ENCODE assay signal across 8 cellular contexts in genomic region chr19:16714702-16715294, GRCh38. TPM values are rescaled to one million over a fixed set of nuclear protein-coding genes. Genes with fewer than 3 reads are reported as not detected.
A peak's percentile ranks its signal among the peaks of the same experiment; 100 is the strongest.
DNase-seq lines count a peak whose midpoint lies in the region; ATAC-seq and TF ChIP-seq lines count a peak whose summit lies in the region.

No MANE protein-coding gene starts in this region.

- H3K27me3 ChIP-seq in HL-60 (ENCODE audit: insufficient read depth, poor library complexity, severe bottlenecking) (no peaks in the 10 kb centered on the region), Panc1 (ENCODE audit: control insufficient read depth, insufficient read depth, low read length) (no peaks in the 10 kb centered on the region)

- POLR2A ChIA-PET in Panc1 (lab: Charles Lee) = no interaction called here

- no TSS peak for BruUV-seq in Panc1 (replicated peaks; lab: Mats Ljungman, UMichigan)

- H3K4me1 ChIP-seq in Panc1 (ENCODE audit: control insufficient read depth, insufficient read depth, low read length) = peaks cover 3% of the 10 kb centered on the region

- H3K36me3 ChIP-seq in Panc1 (ENCODE audit: control insufficient read depth, insufficient read depth, low read length) = no peaks in the 10 kb centered on the region

- H3K4me3 ChIP-seq in HL-60 (replicated peaks; ENCODE audit: insufficient read depth, low read length) (no peak overlapping the region), Panc1 (ENCODE audit: low read depth in 2 of 2, low read length in 2 of 2) (no peak overlapping the region; a peak in 1 of 4 replicates)

- ATAC-seq in Panc1 (peak; percentile 54; the same call in 1 of the 2 replicates), HG03457 (IDR thresholded peaks at IDR 0.05; ENCODE audit: unreplicated experiment) (no peak), GM21619 (IDR thresholded peaks at IDR 0.05; ENCODE audit: unreplicated experiment) (no peak)

- CTCF ChIA-PET in Panc1 (lab: Charles Lee) = interaction anchor here (0.6 to 0.7 kb wide), 3 partner anchors 36 to 122 kb away, joined by 3 to 5 read pairs (median 4); no protein-coding TSS in a partner anchor

- in situ Hi-C loops in Panc1 (cut with HindIII; ENCODE audit: low pct_unique_long_range_greater_than_20kb, low sequenced_read_pairs) = no loop called here

- no peaks in the 10 kb centered on the region for H3K9me3 ChIP-seq in Panc1 (ENCODE audit: control insufficient read depth, insufficient read depth, low read depth, low read length)

- TF ChIP-seq CTCF in HL-60 (IDR thresholded peaks at IDR 0.05; ENCODE audit: insufficient read depth, low read length) (peak; percentile 80), Panc1 (IDR thresholded peaks at IDR 0.05) (peak; percentile 89)

- no peak overlapping the region for H3K27ac ChIP-seq in HL-60 (replicated peaks)
- H3K27ac ChIP-seq in Panc1 (ENCODE audit: low read length) = no peak overlapping the region

- DNase-seq in COLO829 (ENCODE audit: low spot score) (peak; percentile 42), HL-60 (ENCODE audit: low read depth in 1 of 2, low spot score in 1 of 2) (peak; percentile 45 to 64), Panc1 (ENCODE audit: low read depth, low spot score) (peak; percentile 35), head of caudate nucleus (peak; percentile 34 to 85 (median 68)), putamen (ENCODE audit: low spot score) (peak; percentile 26)
- peak; percentile 34 for DNase-seq in activated naive CD4-positive, alpha-beta T cell treated with Interleukin-2 at 50 U/mL for 16 hours

- intact Hi-C loops in Panc1 (cut with micrococcal nuclease; ENCODE audit: unreplicated experiment) (loop anchor here (10.0 kb wide), 1 partner anchor 60 kb away; no protein-coding TSS in a partner anchor), head of caudate nucleus (cut with DNase I) (no loop called here)

RNA-seq across cellular contexts. Expression of gene NWD1, which starts 4.8 kb away (rescaled TPM):
- total RNA-seq in Panc1 (2021; ENCODE audit: unreplicated experiment) = 1.4 TPM
- polyA plus RNA-seq in Panc1 (2012; ENCODE audit: insufficient read length) = 0.96 TPM

RNA-seq across cellular contexts. Expression of gene TMEM38A, which starts 53.9 kb away (rescaled TPM):
- total RNA-seq in Panc1 (2021; ENCODE audit: unreplicated experiment) = 8.4 TPM
- polyA plus RNA-seq in Panc1 (2012; ENCODE audit: insufficient read length) = 11.7 TPM

RNA-seq across cellular contexts. Expression of gene SMIM7, which starts 54.9 kb away (rescaled TPM):
- 70.7 TPM for total RNA-seq in Panc1 (2021; ENCODE audit: unreplicated experiment)
- polyA plus RNA-seq in Panc1 (2012; ENCODE audit: insufficient read length) = 47.5 TPM
